ENCODE assay signal across 8 cellular contexts in genomic region chr17:47188799-47189731, GRCh38. TPM values are rescaled to one million over a fixed set of nuclear protein-coding genes. Genes with fewer than 3 reads are reported as not detected.
A peak's percentile ranks its signal among the peaks of the same experiment; 100 is the strongest.
DNase-seq lines count a peak whose midpoint lies in the region; ATAC-seq, FAIRE-seq and TF ChIP-seq lines count a peak whose summit lies in the region.

CDC27 (minus strand) TSS chr17:47189295; CDS start chr17:47189172, 123 bp downstream.

- H3K4me1 ChIP-seq in BE2C = no peaks in the 10 kb centered on the region; the same call in 1 of the 2 replicates

- ATAC-seq in HG03460 (IDR thresholded peaks at IDR 0.05; ENCODE audit: unreplicated experiment) = peak; percentile 91

- no peaks in the 10 kb centered on the region for H3K27me3 ChIP-seq in BE2C

- no peak for TF ChIP-seq CTCF in BE2C (IDR thresholded peaks at IDR 0.05; ENCODE audit: low read depth, low read length)

- DNase-seq in BE2C (peak; percentile 100), GM19240 (ENCODE audit: insufficient read length, low spot score) (peak; percentile 89), NCI-H526 (lab: John Stamatoyannopoulos, UW) (peak; percentile 97 to 100), kidney glomerular epithelial cell (lab: John Stamatoyannopoulos, UW) (peak; percentile 99)
- peak; percentile 100 for DNase-seq in activated CD4-positive, alpha-beta T cell treated with anti-CD3 and anti-CD28 coated beads for 48 hours
- peak; percentile 99 to 100 for DNase-seq in stimulated activated CD4-positive, alpha-beta T cell treated with anti-CD3 and anti-CD28 coated beads, Interleukin-1b, Interleukin-23, amount 100 ng/mL, for 1 hour (ENCODE audit: low read depth in 2 of 2)

- peak within 1 kb of the TSS; percentile 85 for H3K4me3 ChIP-seq in BE2C (ENCODE audit: low read depth, low read length)

- no peaks in the 10 kb centered on the region for H3K9me3 ChIP-seq in BE2C

- H3K36me3 ChIP-seq in BE2C = no peaks in the 10 kb centered on the region

- peak; percentile 95 for FAIRE-seq in colon (lab: Jason Lieb, UNC)

RNA-seq across cellular contexts. Expression of gene CDC27, which starts in this region (rescaled TPM):
- 31.7 TPM for polyA plus RNA-seq in BE2C (2012; ENCODE audit: insufficient read depth, insufficient read length, low read depth)

Comparison
In these comparisons a context has a peak if more than half of its experiments do, and no peak if none do; other contexts are left out.
1. Peak in every context shown above with its lines: DNase-seq, ATAC-seq and H3K4me3 ChIP-seq.